In genomic region chr2:172083725-172084483, GRCh38 we compare ENCODE assay signal across 8 cellular contexts.
A peak's percentile ranks its signal among the peaks of the same experiment; 100 is the strongest.
DNase-seq lines count a peak whose midpoint lies in the region; ATAC-seq and TF ChIP-seq lines count a peak whose summit lies in the region.

No MANE protein-coding gene starts in this region.

- H3K27ac ChIP-seq in HUES6 (ENCODE audit: low read depth, low read length) (no peak overlapping the region), neutrophil (no peak overlapping the region)

- H3K9me3 ChIP-seq in HUES6 (ENCODE audit: control insufficient read depth, insufficient read depth, low read depth, low read length) (no peaks in the 10 kb centered on the region), neutrophil (no peaks in the 10 kb centered on the region)

- no peak for TF ChIP-seq POLR2A in GM18505 (IDR thresholded peaks at IDR 0.05; ENCODE audit: borderline replicate concordance, extremely low read depth, insufficient read depth, insufficient read length)

- ATAC-seq in HG02852 (IDR thresholded peaks at IDR 0.05; ENCODE audit: unreplicated experiment), result no peak
- no peak for ATAC-seq in GM18505 (IDR thresholded peaks at IDR 0.05; ENCODE audit: unreplicated experiment)

- DNase-seq in NCI-H146 (lab: John Stamatoyannopoulos, UW), result peak; percentile 45
- no peak for DNase-seq in NCI-H146 treated with DMSO at 0.1 percent for 48 hours (lab: John Stamatoyannopoulos, UW; ENCODE audit: unreplicated experiment)
- no peak for DNase-seq in astrocyte of the cerebellum (ENCODE audit: low read depth)
- no peak for DNase-seq in NCI-H226

- TF ChIP-seq CTCF in astrocyte of the cerebellum (IDR thresholded peaks at IDR 0.05; ENCODE audit: low read depth, low read length, missing control alignments), result no peak
- no peak for TF ChIP-seq CTCF in neutrophil (IDR thresholded peaks at IDR 0.05)

- peaks cover 100% of the 10 kb centered on the region for H3K27me3 ChIP-seq in HUES6 (ENCODE audit: control insufficient read depth, insufficient read depth, low read length)
- H3K27me3 ChIP-seq in neutrophil, result peaks cover 100% of the 10 kb centered on the region

- in situ Hi-C loops in astrocyte of the cerebellum (cut with HindIII; ENCODE audit: low sequenced_read_pairs), result no loop called here

- no peaks in the 10 kb centered on the region for H3K36me3 ChIP-seq in HUES6 (ENCODE audit: control insufficient read depth, insufficient read depth, low read length)
- no peaks in the 10 kb centered on the region for H3K36me3 ChIP-seq in neutrophil

- H3K4me1 ChIP-seq in HUES6 (ENCODE audit: control insufficient read depth, insufficient read depth, low read length) (peaks cover 67% of the 10 kb centered on the region), neutrophil (ENCODE audit: control insufficient read depth in 1 of 2, insufficient read depth in 1 of 2, low read depth in 1 of 2, low read length in 1 of 2) (peaks cover 70 to 86% of the 10 kb centered on the region in 2 experiments)

- H3K9ac ChIP-seq in HUES6 (ENCODE audit: low read length), result no peak overlapping the region

- H3K4me3 ChIP-seq in HUES6 (ENCODE audit: low read depth, low read length), result peak overlapping the region; percentile 69
- peak overlapping the region; percentile 47 for H3K4me3 ChIP-seq in astrocyte of the cerebellum (ENCODE audit: low read depth, low read length)
- peak overlapping the region; percentile 57 to 75 for H3K4me3 ChIP-seq in neutrophil (ENCODE audit: low read depth in 1 of 2, low read length in 1 of 2)
